In the genomic region with DNA sequence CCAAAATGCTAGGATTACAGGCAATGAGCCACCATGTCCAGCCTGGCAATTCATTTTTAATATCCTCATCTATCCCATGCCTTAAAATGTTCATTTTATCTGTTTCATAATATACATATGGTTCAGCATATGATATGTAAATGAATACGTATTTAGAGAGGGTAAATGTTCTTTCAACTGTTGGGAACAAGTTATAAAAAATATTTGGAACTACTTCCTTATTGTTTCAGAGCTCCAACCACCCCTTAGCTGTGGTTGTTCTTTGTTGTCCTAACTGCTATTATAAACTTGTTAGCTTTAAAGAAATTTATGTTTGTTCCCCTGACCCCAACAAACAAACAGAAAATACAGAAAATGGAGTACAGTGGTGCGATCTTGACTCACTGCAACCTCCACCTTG, we compare ENCODE assay signal across 3 cellular contexts.
"Had no signal": no experiment of that assay in that cellular context is flagged by ENCODE, and none has a peak within 500 bp of the region (broad histone marks: within the 10 kb centered on the region; RNA-seq: fewer than 3 reads in every experiment).

No MANE protein-coding gene starts in this region.

- H3K4me3 ChIP-seq: GM12878 had no signal

- ATAC-seq: GM12878 had no signal

- DNase-seq: GDM1, GF-D8 had no signal
